Comparison of ENCODE assay signal across 23 cellular contexts in genomic region chr14:26216797-26217196, GRCh38.
"Had no signal": no experiment of that assay in that cellular context is flagged by ENCODE, and none has a peak within 500 bp of the region (broad histone marks: within the 10 kb centered on the region; RNA-seq: fewer than 3 reads in every experiment).

No MANE protein-coding gene starts in this region.

- H3K27me3 ChIP-seq: dorsolateral prefrontal cortex, esophagus muscularis mucosa, gastroesophageal sphincter, heart left ventricle, hepatocyte, left lung had no signal

- H3K4me3 ChIP-seq: coronary artery, esophagus muscularis mucosa, gastroesophageal sphincter, heart left ventricle, hepatocyte, left lung, lower lobe of right lung, mucosa of descending colon had no signal

- H3K4me2 ChIP-seq: hepatocyte had no signal

- H3K4me1 ChIP-seq: esophagus muscularis mucosa, foreskin keratinocyte, gastroesophageal sphincter, heart left ventricle, left lung, lower lobe of right lung had no signal

- H3K79me2 ChIP-seq: hepatocyte had no signal

- H3K36me3 Mint-ChIP-seq: mesothelial cell of epicardium had no signal

- ATAC-seq: foreskin keratinocyte, gastroesophageal sphincter, heart left ventricle, left cardiac atrium, left lung, left ventricle myocardium superior, lower lobe of right lung, mucosa of descending colon had no signal

- H3K4me3 Mint-ChIP-seq: mesothelial cell of epicardium had no signal

- DNase-seq: dermis blood vessel endothelial cell; dorsolateral prefrontal cortex; effector CD4-positive, alpha-beta T cell; effector memory CD4-positive, alpha-beta T cell; foreskin keratinocyte; heart left ventricle; hypothalamus; left cardiac atrium; left lung; left ventricle myocardium superior; lower lobe of right lung; mesenchymal stem cell; mucosa of descending colon had no signal

- H3K27ac Mint-ChIP-seq: mesothelial cell of epicardium had no signal

- H3K36me3 ChIP-seq: esophagus muscularis mucosa, gastroesophageal sphincter, heart left ventricle, left lung, lower lobe of right lung had no signal

- FAIRE-seq: colon, endothelial cell of umbilical vein, frontal cortex, islet of Langerhans, keratinocyte had no signal

- H3K27ac ChIP-seq: coronary artery, esophagus muscularis mucosa, foreskin keratinocyte, gastroesophageal sphincter, heart left ventricle, hepatocyte, left lung, lower lobe of right lung had no signal

- H2AFZ ChIP-seq: hepatocyte had no signal

- H3K9me3 ChIP-seq: esophagus muscularis mucosa, gastroesophageal sphincter, heart left ventricle, left lung, lower lobe of right lung, mucosa of descending colon had no signal
